19 cellular contexts compared by ENCODE assay signal in the genomic region with DNA sequence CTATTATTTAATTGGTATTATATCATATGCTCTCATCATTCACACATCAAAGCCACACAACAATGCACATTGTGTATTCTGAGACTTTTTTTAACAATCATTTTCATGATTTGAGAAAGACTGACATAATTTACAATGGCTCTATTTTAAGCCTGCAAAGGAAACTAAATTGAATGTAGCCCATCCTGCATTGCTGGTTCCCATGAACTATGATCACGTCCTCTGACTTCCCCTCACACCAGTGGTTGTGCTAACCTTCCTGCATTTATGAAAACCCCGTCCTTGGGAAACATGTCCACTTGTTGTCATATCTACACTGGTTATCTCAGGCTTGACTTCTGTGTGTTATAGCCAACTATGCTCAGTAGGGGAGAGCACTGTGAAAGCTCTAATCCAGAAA.
"Had no signal": no experiment of that assay in that cellular context is flagged by ENCODE, and none has a peak within 500 bp of the region (broad histone marks: within the 10 kb centered on the region; RNA-seq: fewer than 3 reads in every experiment).

No MANE protein-coding gene starts in this region.

- H3K27ac ChIP-seq: brain microvascular endothelial cell, coronary artery, esophagus squamous epithelium, ovary, suprapubic skin, transverse colon, vagina had no signal

- H3K36me3 ChIP-seq: ovary, suprapubic skin, vagina had no signal

- H3K4me1 ChIP-seq: psoas muscle, suprapubic skin, transverse colon, vagina had no signal

- DNase-seq: activated CD4-positive, alpha-beta T cell treated with anti-CD3 and anti-CD28 coated beads, Interleukin-2, amount 10 ng/mL, durations not matched to agents 7 days and 5 days; activated CD8-positive, alpha-beta T cell treated with anti-CD3 and anti-CD28 coated beads, Interleukin-2, amount 10 ng/mL, durations not matched to agents 7 days and 5 days; activated naive CD4-positive, alpha-beta T cell treated with anti-CD3 and anti-CD28 coated beads, Interleukin-2, amount 10 ng/mL, durations not matched to agents 7 days and 5 days; activated naive CD8-positive, alpha-beta T cell treated with anti-CD3 and anti-CD28 coated beads, Interleukin-2, amount 50 U/mL, for 24 hours; activated T-cell treated with anti-CD3 and anti-CD28 coated beads, Interleukin-2, amount 50 U/mL, for 24 hours; anterior cingulate cortex; brain microvascular endothelial cell; effector CD8-positive, alpha-beta T cell; esophagus squamous epithelium; hippocampal formation; mesenchymal stem cell; naive thymus-derived CD4-positive, alpha-beta T cell; ovary; psoas muscle; transverse colon had no signal

- H3K9me3 ChIP-seq: esophagus squamous epithelium, ovary, psoas muscle, suprapubic skin, transverse colon, vagina had no signal

- FAIRE-seq: islet of Langerhans had no signal

- H3K27me3 ChIP-seq: brain microvascular endothelial cell, esophagus squamous epithelium, suprapubic skin, transverse colon, vagina had no signal

- ATAC-seq: activated CD8-positive, alpha-beta T cell treated with anti-CD3 and anti-CD28 coated beads, Interleukin-2, amount 10 ng/mL, durations not matched to agents 7 days and 5 days; activated naive CD8-positive, alpha-beta T cell treated with anti-CD3 and anti-CD28 coated beads, Interleukin-2, amount 50 U/mL, for 24 hours; naive thymus-derived CD4-positive, alpha-beta T cell had no signal

- H3K4me3 ChIP-seq: coronary artery, esophagus squamous epithelium, ovary, psoas muscle, suprapubic skin, transverse colon, vagina had no signal
